8 cellular contexts compared by ENCODE assay signal in genomic region chr16:88783391-88784073, GRCh38. TPM values are rescaled to one million over a fixed set of nuclear protein-coding genes. Genes with fewer than 3 reads are reported as not detected.
DNase-seq lines count a peak whose midpoint lies in the region; ATAC-seq and TF ChIP-seq lines count a peak whose summit lies in the region.

No MANE protein-coding gene starts in this region.

- DNase-seq in activated CD4-positive, alpha-beta T cell treated with anti-CD3 and anti-CD28 coated beads, Interleukin-2, amount 10 ng/mL, durations not matched to agents 7 days and 5 days: no peak
- no peak for DNase-seq in activated CD4-positive, alpha-beta T cell treated with anti-CD3 and anti-CD28 coated beads, Interleukin-2, amount 50 U/mL, for 1 hour
- DNase-seq in activated T-helper 2 cell treated with anti-CD3 and anti-CD28 coated beads, Interferon-gamma antibody, Interleukin-2, Interleukin-4, amounts not matched to agents 10 μg/mL and 5 μg/mL and 100 μg/mL, durations not matched to agents 14 hours and 24 hours and 36 hours (ENCODE audit: low spot score): no peak
- DNase-seq in left ventricle myocardium inferior (no peak), psoas muscle (peak in 1 of 2 donors; percentile 49), NCI-H2196 (lab: John Stamatoyannopoulos, UW; ENCODE audit: unreplicated experiment) (no peak), NAMALWA (ENCODE audit: low spot score) (no peak)

- H3K9me3 ChIP-seq in left ventricle myocardium inferior (replicated peaks) (no peaks in the 10 kb centered on the region), psoas muscle (no peaks in the 10 kb centered on the region)

- intact Hi-C loops in activated T-helper 2 cell treated with anti-CD3 and anti-CD28 coated beads, Interferon-gamma antibody, Interleukin-2, Interleukin-4, amounts not matched to agents 10 μg/mL and 5 μg/mL and 100 μg/mL, durations not matched to agents 14 hours and 24 hours and 36 hours (cut with micrococcal nuclease): loop anchor here (2.0 to 10.0 kb wide), 5 partner anchors 39 to 711 kb away; partner anchors contain the start of genes ANKRD11, ZC3H18 and ZFPM1
- intact Hi-C loops in left ventricle myocardium inferior (cut with micrococcal nuclease): loop anchor here (5.0 kb wide), 1 partner anchor 41 kb away; no protein-coding TSS in a partner anchor
- intact Hi-C loops in psoas muscle (cut with DNase I): loop anchor here in 1 of 2 donors (2.0 kb wide), 1 partner anchor 47 kb away; no protein-coding TSS in a partner anchor

- peaks cover 50% of the 10 kb centered on the region for H3K4me1 Mint-ChIP-seq in activated CD4-positive, alpha-beta T cell treated with anti-CD3 and anti-CD28 coated beads, Interleukin-2, amount 10 ng/mL, durations not matched to agents 7 days and 5 days
- peaks cover 38% of the 10 kb centered on the region for H3K4me1 Mint-ChIP-seq in activated T-helper 2 cell treated with anti-CD3 and anti-CD28 coated beads, Interferon-gamma antibody, Interleukin-2, Interleukin-4, amounts not matched to agents 10 μg/mL and 5 μg/mL and 100 μg/mL, durations not matched to agents 14 hours and 24 hours and 36 hours (ENCODE audit: low read depth)

- H3K36me3 ChIP-seq in left ventricle myocardium inferior: no peaks in the 10 kb centered on the region
- no peaks in the 10 kb centered on the region for H3K36me3 ChIP-seq in psoas muscle (ENCODE audit: insufficient read depth in 1 of 2, low read depth in 1 of 2)

- H3K27me3 ChIP-seq in left ventricle myocardium inferior (ENCODE audit: low read depth): peaks cover 27% of the 10 kb centered on the region
- peaks cover 0 to 45% (median 12%) of the 10 kb centered on the region in 3 donors for H3K27me3 ChIP-seq in psoas muscle (ENCODE audit: insufficient read depth in 3 of 3, low read length in 2 of 3)

- peaks cover 13% of the 10 kb centered on the region for H3K36me3 Mint-ChIP-seq in activated CD4-positive, alpha-beta T cell treated with anti-CD3 and anti-CD28 coated beads, Interleukin-2, amount 10 ng/mL, durations not matched to agents 7 days and 5 days (ENCODE audit: low read depth)
- peaks cover 9% of the 10 kb centered on the region for H3K36me3 Mint-ChIP-seq in activated T-helper 2 cell treated with anti-CD3 and anti-CD28 coated beads, Interferon-gamma antibody, Interleukin-2, Interleukin-4, amounts not matched to agents 10 μg/mL and 5 μg/mL and 100 μg/mL, durations not matched to agents 14 hours and 24 hours and 36 hours (ENCODE audit: low read depth)

- peak overlapping the region; percentile 79 for H3K4me3 Mint-ChIP-seq in activated CD4-positive, alpha-beta T cell treated with anti-CD3 and anti-CD28 coated beads, Interleukin-2, amount 10 ng/mL, durations not matched to agents 7 days and 5 days
- H3K4me3 Mint-ChIP-seq in activated T-helper 2 cell treated with anti-CD3 and anti-CD28 coated beads, Interferon-gamma antibody, Interleukin-2, Interleukin-4, amounts not matched to agents 10 μg/mL and 5 μg/mL and 100 μg/mL, durations not matched to agents 14 hours and 24 hours and 36 hours (ENCODE audit: low read depth): peak overlapping the region; percentile 86

- H3K4me3 ChIP-seq in left ventricle myocardium inferior: peak overlapping the region; percentile 81
- H3K4me3 ChIP-seq in psoas muscle: peak overlapping the region; percentile 74

- CTCF ChIA-PET in activated CD4-positive, alpha-beta T cell treated with anti-CD3 and anti-CD28 coated beads, Interleukin-2, amount 10 ng/mL, durations not matched to agents 7 days and 5 days (lab: Charles Lee): interaction anchor here (0.6 to 2.7 kb wide), 11 partner anchors 17 to 181 kb away, joined by 3 to 9 read pairs (median 4); no protein-coding TSS in a partner anchor

- peaks cover 69% of the 10 kb centered on the region for H3K4me1 ChIP-seq in left ventricle myocardium inferior
- H3K4me1 ChIP-seq in psoas muscle: peaks cover 15% of the 10 kb centered on the region

- H3K27ac Mint-ChIP-seq in activated CD4-positive, alpha-beta T cell treated with anti-CD3 and anti-CD28 coated beads, Interleukin-2, amount 10 ng/mL, durations not matched to agents 7 days and 5 days: peak overlapping the region; percentile 86
- H3K27ac Mint-ChIP-seq in activated T-helper 2 cell treated with anti-CD3 and anti-CD28 coated beads, Interferon-gamma antibody, Interleukin-2, Interleukin-4, amounts not matched to agents 10 μg/mL and 5 μg/mL and 100 μg/mL, durations not matched to agents 14 hours and 24 hours and 36 hours: peak overlapping the region; percentile 87

- no peak for TF ChIP-seq CTCF in left ventricle myocardium inferior (IDR thresholded peaks at IDR 0.05; ENCODE audit: borderline replicate concordance)
- no peak for TF ChIP-seq CTCF in psoas muscle (IDR thresholded peaks at IDR 0.05)

- H3K27me3 Mint-ChIP-seq in activated CD4-positive, alpha-beta T cell treated with anti-CD3 and anti-CD28 coated beads, Interleukin-2, amount 10 ng/mL, durations not matched to agents 7 days and 5 days: no peaks in the 10 kb centered on the region
- no peaks in the 10 kb centered on the region for H3K27me3 Mint-ChIP-seq in activated T-helper 2 cell treated with anti-CD3 and anti-CD28 coated beads, Interferon-gamma antibody, Interleukin-2, Interleukin-4, amounts not matched to agents 10 μg/mL and 5 μg/mL and 100 μg/mL, durations not matched to agents 14 hours and 24 hours and 36 hours (ENCODE audit: low read depth)

- POLR2A ChIA-PET in activated CD4-positive, alpha-beta T cell treated with anti-CD3 and anti-CD28 coated beads, Interleukin-2, amount 10 ng/mL, durations not matched to agents 7 days and 5 days (lab: Charles Lee): interaction anchor here (0.6 to 0.9 kb wide), 2 partner anchors 79 to 1527 kb away, joined by 3 to 4 read pairs; no protein-coding TSS in a partner anchor

- WGBS in psoas muscle, 3 donors: 36 to 47% (median 38%) methylated on average over 27 of the region's 27 CpGs

- no peaks in the 10 kb centered on the region for H3K9me3 Mint-ChIP-seq in activated CD4-positive, alpha-beta T cell treated with anti-CD3 and anti-CD28 coated beads, Interleukin-2, amount 10 ng/mL, durations not matched to agents 7 days and 5 days
- no peaks in the 10 kb centered on the region for H3K9me3 Mint-ChIP-seq in activated T-helper 2 cell treated with anti-CD3 and anti-CD28 coated beads, Interferon-gamma antibody, Interleukin-2, Interleukin-4, amounts not matched to agents 10 μg/mL and 5 μg/mL and 100 μg/mL, durations not matched to agents 14 hours and 24 hours and 36 hours

- ATAC-seq in psoas muscle: peak in 2 of 4 donors; percentile 39 to 43
- ATAC-seq in GM18502 (IDR thresholded peaks at IDR 0.05; ENCODE audit: poor library complexity, unreplicated experiment): no peak

- peak overlapping the region; percentile 94 for H3K27ac ChIP-seq in left ventricle myocardium inferior (replicated peaks)
- peak overlapping the region; percentile 61 for H3K27ac ChIP-seq in psoas muscle

RNA-seq across cellular contexts. Expression of gene PIEZO1, which starts 1.5 kb away (rescaled TPM):
- 100 to 1,000 TPM; 239 to 303 TPM for total RNA-seq in activated CD4-positive, alpha-beta T cell treated with anti-CD3 and anti-CD28 coated beads, Interleukin-2, amount 10 ng/mL, durations not matched to agents 7 days and 5 days
- 240 and 255 TPM in 2 replicates for total RNA-seq in activated T-helper 2 cell treated with anti-CD3 and anti-CD28 coated beads, Interferon-gamma antibody, Interleukin-2, Interleukin-4, amounts not matched to agents 10 μg/mL and 5 μg/mL and 100 μg/mL, durations not matched to agents 14 hours and 24 hours and 36 hours
- total RNA-seq in left ventricle myocardium inferior (17.1 TPM), psoas muscle (10 to 100 TPM in 2 of 4 donors, 1 to 10 TPM in 2; 8.8 to 12.6 (median 10.9) TPM)
- 10 to 100 TPM in 2 of 3 donors, 1 to 10 TPM in 1; 7.2 to 26.8 (median 10.2) TPM for polyA plus RNA-seq in psoas muscle

RNA-seq across cellular contexts. Expression of gene CDT1, which starts 20.1 kb away (rescaled TPM):
- 100 to 1,000 TPM; 113 to 119 TPM for total RNA-seq in activated CD4-positive, alpha-beta T cell treated with anti-CD3 and anti-CD28 coated beads, Interleukin-2, amount 10 ng/mL, durations not matched to agents 7 days and 5 days
- total RNA-seq in activated T-helper 2 cell treated with anti-CD3 and anti-CD28 coated beads, Interferon-gamma antibody, Interleukin-2, Interleukin-4, amounts not matched to agents 10 μg/mL and 5 μg/mL and 100 μg/mL, durations not matched to agents 14 hours and 24 hours and 36 hours: 79.9 and 90.9 TPM in 2 replicates
- 0.63 TPM for total RNA-seq in left ventricle myocardium inferior
- total RNA-seq in psoas muscle: under 1 TPM in 3 of 4 donors, not detected in 1; 0.17 to 0.59 (median 0.25) TPM
- polyA plus RNA-seq in psoas muscle: under 1 TPM; 0.03 to 0.13 (median 0.04) TPM

RNA-seq across cellular contexts. Expression of gene APRT, which starts 28.2 kb away (rescaled TPM):
- 100 to 1,000 TPM in 1 of 2 experiments, 10 to 100 TPM in 1; 86.2 to 112 TPM for total RNA-seq in activated CD4-positive, alpha-beta T cell treated with anti-CD3 and anti-CD28 coated beads, Interleukin-2, amount 10 ng/mL, durations not matched to agents 7 days and 5 days
- 294 and 300 TPM in 2 replicates for total RNA-seq in activated T-helper 2 cell treated with anti-CD3 and anti-CD28 coated beads, Interferon-gamma antibody, Interleukin-2, Interleukin-4, amounts not matched to agents 10 μg/mL and 5 μg/mL and 100 μg/mL, durations not matched to agents 14 hours and 24 hours and 36 hours
- total RNA-seq in left ventricle myocardium inferior: 39.2 TPM
- total RNA-seq in psoas muscle: 10 to 100 TPM; 32.8 to 67.7 (median 55.0) TPM
- 100 to 1,000 TPM in 1 of 3 donors, 10 to 100 TPM in 2; 49.4 to 165 (median 66.9) TPM for polyA plus RNA-seq in psoas muscle

Comparison
In these comparisons a context has a peak if more than half of its experiments do, and no peak if none do; other contexts are left out.
1. RNA of gene PIEZO1, which starts 1.5 kb away (total RNA-seq): 239 to 303 TPM in activated CD4-positive, alpha-beta T cell treated with anti-CD3 and anti-CD28 coated beads, Interleukin-2, amount 10 ng/mL, durations not matched to agents 7 days and 5 days and 240 to 255 TPM in activated T-helper 2 cell treated with anti-CD3 and anti-CD28 coated beads, Interferon-gamma antibody, Interleukin-2, Interleukin-4, amounts not matched to agents 10 μg/mL and 5 μg/mL and 100 μg/mL, durations not matched to agents 14 hours and 24 hours and 36 hours; 17.1 TPM in left ventricle myocardium inferior (single experiment) and 8.8 to 12.6 TPM in psoas muscle; every median in the first group is over 10 times any median in the second.
2. RNA of gene CDT1, which starts 20.1 kb away (total RNA-seq): 113 to 119 TPM in activated CD4-positive, alpha-beta T cell treated with anti-CD3 and anti-CD28 coated beads, Interleukin-2, amount 10 ng/mL, durations not matched to agents 7 days and 5 days and 79.9 to 90.9 TPM in activated T-helper 2 cell treated with anti-CD3 and anti-CD28 coated beads, Interferon-gamma antibody, Interleukin-2, Interleukin-4, amounts not matched to agents 10 μg/mL and 5 μg/mL and 100 μg/mL, durations not matched to agents 14 hours and 24 hours and 36 hours; 0.63 TPM in left ventricle myocardium inferior (single experiment) and 0.17 to 0.59 TPM in psoas muscle; every median in the first group is over 10 times any median in the second.